Comparison of ENCODE assay signal across 6 cellular contexts in the genomic region with DNA sequence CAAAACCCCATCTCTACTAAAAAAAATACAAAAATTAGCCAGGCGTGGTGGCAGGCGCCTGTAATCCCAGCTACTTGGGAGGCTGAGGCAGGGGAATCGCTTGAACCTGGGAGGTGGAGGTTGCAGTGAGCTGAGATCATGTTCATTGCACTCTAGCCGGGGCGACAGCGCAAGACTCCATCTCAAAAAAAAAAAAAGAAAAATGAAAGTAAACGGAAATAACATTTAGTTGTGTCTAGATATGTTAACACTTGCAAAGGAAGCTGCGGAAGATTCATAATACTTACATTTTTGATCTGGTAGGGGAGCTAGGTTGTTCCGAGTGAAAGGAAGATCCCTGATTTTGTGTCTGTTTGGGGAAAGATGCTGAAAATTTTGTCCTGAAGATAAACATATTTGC.
DNase-seq lines count a peak whose midpoint lies in the region; ATAC-seq lines count a peak whose summit lies in the region.
"Not testable (repeated sequence)": the region's sequence is repeated elsewhere in the genome, so short reads cannot be mapped to it uniquely, and the experiment has no call there.

No MANE protein-coding gene starts in this region.

- H3K4me1 Mint-ChIP-seq in activated CD4-positive, alpha-beta T cell treated with anti-CD3 and anti-CD28 coated beads, Interleukin-2, amount 10 ng/mL, durations not matched to agents 24 days and 14 days: peaks cover 59% of the 10 kb centered on the region
- H3K4me1 Mint-ChIP-seq in activated CD8-positive, alpha-beta memory T cell treated with anti-CD3 and anti-CD28 coated beads, Interleukin-2, amount 10 ng/mL, durations not matched to agents 7 days and 5 days; effector memory CD8-positive, alpha-beta T cell (ENCODE audit: low read depth in 2 of 2): not testable (repeated sequence)
- H3K4me1 Mint-ChIP-seq in activated T-helper 17 cell treated with anti-CD3 and anti-CD28 coated beads, Interleukin-2, amount 50 U/mL, for 72 hours: peaks cover 21% of the 10 kb centered on the region
- peaks cover 67% of the 10 kb centered on the region for H3K4me1 Mint-ChIP-seq in activated naive CD8-positive, alpha-beta T cell (ENCODE audit: low read depth)

- DNase-seq in T follicular helper cell (ENCODE audit: low read depth): peak; percentile 9
- peak; percentile 70 for DNase-seq in activated CD4-positive, alpha-beta T cell treated with anti-CD3 and anti-CD28 coated beads, Interleukin-2, amount 10 ng/mL, durations not matched to agents 24 days and 14 days
- not testable (repeated sequence) for DNase-seq in activated CD8-positive, alpha-beta memory T cell treated with anti-CD3 and anti-CD28 coated beads, Interleukin-2, amount 10 ng/mL, durations not matched to agents 7 days and 5 days; effector memory CD8-positive, alpha-beta T cell

- not testable (repeated sequence) for ATAC-seq in activated CD8-positive, alpha-beta memory T cell treated with anti-CD3 and anti-CD28 coated beads, Interleukin-2, amount 10 ng/mL, durations not matched to agents 7 days and 5 days; activated T-helper 17 cell treated with anti-CD3 and anti-CD28 coated beads, Interleukin-2, amount 50 U/mL, for 72 hours (replicated peaks); effector memory CD8-positive, alpha-beta T cell (replicated peaks)

- peak overlapping the region; percentile 4 for H3K27ac Mint-ChIP-seq in activated CD4-positive, alpha-beta T cell treated with anti-CD3 and anti-CD28 coated beads, Interleukin-2, amount 10 ng/mL, durations not matched to agents 24 days and 14 days
- not testable (repeated sequence) for H3K27ac Mint-ChIP-seq in activated CD8-positive, alpha-beta memory T cell treated with anti-CD3 and anti-CD28 coated beads, Interleukin-2, amount 10 ng/mL, durations not matched to agents 7 days and 5 days; activated naive CD8-positive, alpha-beta T cell
- peak overlapping the region; percentile 21 for H3K27ac Mint-ChIP-seq in activated T-helper 17 cell treated with anti-CD3 and anti-CD28 coated beads, Interleukin-2, amount 50 U/mL, for 72 hours
- peak overlapping the region in 1 of 2 donors; percentile 50 for H3K27ac Mint-ChIP-seq in effector memory CD8-positive, alpha-beta T cell

- CTCF ChIA-PET in activated CD8-positive, alpha-beta memory T cell treated with anti-CD3 and anti-CD28 coated beads, Interleukin-2, amount 10 ng/mL, durations not matched to agents 7 days and 5 days (lab: Charles Lee): not testable (repeated sequence)

- intact Hi-C loops in activated CD4-positive, alpha-beta T cell treated with anti-CD3 and anti-CD28 coated beads, Interleukin-2, amount 10 ng/mL, durations not matched to agents 24 days and 14 days (cut with micrococcal nuclease): not testable (repeated sequence)

- not testable (repeated sequence) for H3K9me3 Mint-ChIP-seq in activated CD4-positive, alpha-beta T cell treated with anti-CD3 and anti-CD28 coated beads, Interleukin-2, amount 10 ng/mL, durations not matched to agents 24 days and 14 days; activated CD8-positive, alpha-beta memory T cell treated with anti-CD3 and anti-CD28 coated beads, Interleukin-2, amount 10 ng/mL, durations not matched to agents 7 days and 5 days (ENCODE audit: low read depth); activated T-helper 17 cell treated with anti-CD3 and anti-CD28 coated beads, Interleukin-2, amount 50 U/mL, for 72 hours; activated naive CD8-positive, alpha-beta T cell (ENCODE audit: low read depth); effector memory CD8-positive, alpha-beta T cell

- H3K36me3 Mint-ChIP-seq in activated CD4-positive, alpha-beta T cell treated with anti-CD3 and anti-CD28 coated beads, Interleukin-2, amount 10 ng/mL, durations not matched to agents 24 days and 14 days (ENCODE audit: low read depth): peaks cover 12% of the 10 kb centered on the region
- H3K36me3 Mint-ChIP-seq in activated CD8-positive, alpha-beta memory T cell treated with anti-CD3 and anti-CD28 coated beads, Interleukin-2, amount 10 ng/mL, durations not matched to agents 7 days and 5 days; activated T-helper 17 cell treated with anti-CD3 and anti-CD28 coated beads, Interleukin-2, amount 50 U/mL, for 72 hours (ENCODE audit: low read depth); activated naive CD8-positive, alpha-beta T cell; effector memory CD8-positive, alpha-beta T cell (ENCODE audit: insufficient read depth): not testable (repeated sequence)

- H3K27me3 Mint-ChIP-seq in activated CD4-positive, alpha-beta T cell treated with anti-CD3 and anti-CD28 coated beads, Interleukin-2, amount 10 ng/mL, durations not matched to agents 24 days and 14 days; activated T-helper 17 cell treated with anti-CD3 and anti-CD28 coated beads, Interleukin-2, amount 50 U/mL, for 72 hours; activated naive CD8-positive, alpha-beta T cell: not testable (repeated sequence)
- H3K27me3 Mint-ChIP-seq in activated CD8-positive, alpha-beta memory T cell treated with anti-CD3 and anti-CD28 coated beads, Interleukin-2, amount 10 ng/mL, durations not matched to agents 7 days and 5 days: peaks cover 26% of the 10 kb centered on the region
- peaks cover 0 to 25% of the 10 kb centered on the region in 2 donors for H3K27me3 Mint-ChIP-seq in effector memory CD8-positive, alpha-beta T cell

- H3K4me3 Mint-ChIP-seq in activated CD4-positive, alpha-beta T cell treated with anti-CD3 and anti-CD28 coated beads, Interleukin-2, amount 10 ng/mL, durations not matched to agents 24 days and 14 days: peak overlapping the region; percentile 58
- peak overlapping the region; percentile 5 for H3K4me3 Mint-ChIP-seq in activated CD8-positive, alpha-beta memory T cell treated with anti-CD3 and anti-CD28 coated beads, Interleukin-2, amount 10 ng/mL, durations not matched to agents 7 days and 5 days
- peak overlapping the region; percentile 66 for H3K4me3 Mint-ChIP-seq in activated T-helper 17 cell treated with anti-CD3 and anti-CD28 coated beads, Interleukin-2, amount 50 U/mL, for 72 hours
- peak overlapping the region; percentile 33 for H3K4me3 Mint-ChIP-seq in activated naive CD8-positive, alpha-beta T cell
- H3K4me3 Mint-ChIP-seq in effector memory CD8-positive, alpha-beta T cell: peak overlapping the region; percentile 36 to 61

Comparison
In these comparisons a context has a peak if more than half of its experiments do, and no peak if none do; other contexts are left out.
1. H3K4me3 Mint-ChIP-seq: peak in every context shown above with its lines; median percentile 66 in activated T-helper 17 cell treated with anti-CD3 and anti-CD28 coated beads, Interleukin-2, amount 50 U/mL, for 72 hours; 58 in activated CD4-positive, alpha-beta T cell treated with anti-CD3 and anti-CD28 coated beads, Interleukin-2, amount 10 ng/mL, durations not matched to agents 24 days and 14 days; 48 in effector memory CD8-positive, alpha-beta T cell; 33 in activated naive CD8-positive, alpha-beta T cell; 5 in activated CD8-positive, alpha-beta memory T cell treated with anti-CD3 and anti-CD28 coated beads, Interleukin-2, amount 10 ng/mL, durations not matched to agents 7 days and 5 days.